Comparison of ENCODE assay signal across 18 cellular contexts in the genomic region with DNA sequence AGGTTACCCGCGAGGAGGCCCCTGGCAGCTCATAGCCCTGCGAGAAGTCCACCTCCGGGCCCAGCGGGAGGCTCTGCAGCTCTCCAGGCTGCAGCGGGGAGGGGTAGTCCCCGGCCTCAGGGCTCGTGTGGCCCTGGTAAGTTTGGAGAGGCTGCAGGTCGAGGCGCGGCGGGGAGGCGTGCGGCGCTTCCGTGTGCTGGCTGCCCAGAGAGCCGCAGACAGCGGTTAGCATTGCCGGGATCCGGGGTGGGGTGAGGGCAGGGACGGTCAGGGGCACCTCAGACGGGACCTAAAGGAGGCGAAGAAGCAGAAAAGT. TPM values are rescaled to one million over a fixed set of nuclear protein-coding genes. Genes with fewer than 3 reads are reported as not detected.
A peak's percentile ranks its signal among the peaks of the same experiment; 100 is the strongest.
DNase-seq lines count a peak whose midpoint lies in the region; TF ChIP-seq lines count a peak whose summit lies in the region.
"Had no signal": no experiment of that assay in that cellular context is flagged by ENCODE, and none has a peak within 500 bp of the region (broad histone marks: within the 10 kb centered on the region; RNA-seq: fewer than 3 reads in every experiment).

No MANE protein-coding gene starts in this region.

- H3K27ac ChIP-seq in PC-9 = no peak overlapping the region
- H3K27ac ChIP-seq: 22Rv1, RWPE1 had no signal

- peak overlapping the region; percentile 88 for H3K4me2 ChIP-seq in PC-9

- H3K4me3 Mint-ChIP-seq in Caco-2 (ENCODE audit: unreplicated experiment) (peak overlapping the region; percentile 90), neural crest cell (peak overlapping the region; percentile 38)
- H3K4me3 Mint-ChIP-seq in activated CD4-positive, alpha-beta T cell treated with anti-CD3 and anti-CD28 coated beads, Interleukin-2, amount 10 ng/mL, durations not matched to agents 24 days and 14 days = no peak overlapping the region
- H3K4me3 Mint-ChIP-seq: CD4-positive, alpha-beta memory T cell had no signal

- POLR2A ChIA-PET in Caco-2 (lab: Charles Lee) = no interaction called here
- POLR2A ChIA-PET in PC-9 (lab: Charles Lee; ENCODE audit: unreplicated experiment) = no interaction called here

- peaks cover 8% of the 10 kb centered on the region; the same call in 1 of the 2 replicates for H4K20me1 ChIP-seq in PC-9 (ENCODE audit: insufficient read depth)

- H3K27me3 Mint-ChIP-seq in Caco-2 (ENCODE audit: insufficient read depth, unreplicated experiment) (no peaks in the 10 kb centered on the region), neural crest cell (ENCODE audit: low read depth) (peaks cover 94% of the 10 kb centered on the region)
- peaks cover 75% of the 10 kb centered on the region for H3K27me3 Mint-ChIP-seq in activated CD4-positive, alpha-beta T cell treated with anti-CD3 and anti-CD28 coated beads, Interleukin-2, amount 10 ng/mL, durations not matched to agents 24 days and 14 days

- peaks cover 36% of the 10 kb centered on the region for H3F3A ChIP-seq in PC-9 (ENCODE audit: insufficient read depth, low read depth)

- H3K4me3 ChIP-seq in Caco-2 (ENCODE audit: low read depth, low read length) (no peak overlapping the region), PC-9 (peak overlapping the region; percentile 72; the same call in 1 of the 2 replicates), iPS-15b (ENCODE audit: low read depth, low read length) (peak overlapping the region; percentile 61)

- no TSS peak for BruUV-seq in Caco-2 (replicated peaks; lab: Mats Ljungman, UMichigan)
- no TSS peak for BruUV-seq in PC-9 (replicated peaks; lab: Mats Ljungman, UMichigan)

- CTCF ChIA-PET in Caco-2 (lab: Charles Lee) = interaction anchor here (0.5 to 14.0 kb wide), 9 partner anchors 9 to 305 kb away, joined by 3 to 904 read pairs (median 4); partner anchors contain the start of genes LRRC46, MRPL10 and SP2
- CTCF ChIA-PET in PC-9 (lab: Charles Lee) = no interaction called here

- no peak overlapping the region for H2AFZ ChIP-seq in PC-9

- H3K36me3 Mint-ChIP-seq in Caco-2 (ENCODE audit: insufficient read depth, unreplicated experiment) = peaks cover 27% of the 10 kb centered on the region
- H3K36me3 Mint-ChIP-seq in neural crest cell (ENCODE audit: low read depth) = no peaks in the 10 kb centered on the region
- H3K36me3 Mint-ChIP-seq in activated CD4-positive, alpha-beta T cell treated with anti-CD3 and anti-CD28 coated beads, Interleukin-2, amount 10 ng/mL, durations not matched to agents 24 days and 14 days (ENCODE audit: low read depth) = no peaks in the 10 kb centered on the region
- H3K36me3 Mint-ChIP-seq: CD4-positive, alpha-beta memory T cell had no signal

- no peaks in the 10 kb centered on the region for H3K27me3 ChIP-seq in Caco-2 (replicated peaks; ENCODE audit: control insufficient read depth, insufficient read depth, low read length)
- H3K27me3 ChIP-seq in PC-9 (ENCODE audit: insufficient read depth, low read depth) = no peaks in the 10 kb centered on the region
- peaks cover 81% of the 10 kb centered on the region for H3K27me3 ChIP-seq in iPS-15b (ENCODE audit: control insufficient read depth, insufficient read depth, low read length)

- H3K79me2 ChIP-seq in PC-9 (ENCODE audit: low read depth) = peaks cover 60% of the 10 kb centered on the region

- H3K27ac Mint-ChIP-seq in Caco-2 (ENCODE audit: unreplicated experiment) (no peak overlapping the region), neural crest cell (ENCODE audit: unreplicated experiment) (no peak overlapping the region)
- no peak overlapping the region for H3K27ac Mint-ChIP-seq in activated CD4-positive, alpha-beta T cell treated with anti-CD3 and anti-CD28 coated beads, Interleukin-2, amount 10 ng/mL, durations not matched to agents 24 days and 14 days
- H3K27ac Mint-ChIP-seq: CD4-positive, alpha-beta memory T cell had no signal

- H3K36me3 ChIP-seq in Caco-2 (ENCODE audit: control insufficient read depth, insufficient read depth, low read length) = no peaks in the 10 kb centered on the region
- peaks cover 10% of the 10 kb centered on the region; the same call in 1 of the 2 replicates for H3K36me3 ChIP-seq in PC-9 (ENCODE audit: low read depth)
- H3K36me3 ChIP-seq in iPS-15b (ENCODE audit: control insufficient read depth, insufficient read depth, low read length) = no peaks in the 10 kb centered on the region
- H3K36me3 ChIP-seq: BE2C had no signal

- in situ Hi-C loops in KBM-7 (cut with MboI; ENCODE audit: low pct_unique_long_range_greater_than_20kb, low sequenced_read_pairs) = loop anchor here (10.0 to 25.0 kb wide), 2 partner anchors 47 to 114 kb away; partner anchors contain the start of genes CDK5RAP3, PRR15L and SP2

- TF ChIP-seq CTCF in Caco-2 (IDR thresholded peaks at IDR 0.05; ENCODE audit: insufficient read depth in 1 of 2, low read depth in 1 of 2, low read length in 1 of 2, severe bottlenecking in 1 of 2, unreplicated experiment in 1 of 2) = no peak
- no peak for TF ChIP-seq CTCF in PC-9 (conservative IDR thresholded peaks at IDR 0.05)
- TF ChIP-seq CTCF in neural crest cell (conservative IDR thresholded peaks at IDR 0.05) = no peak

- H3K9me3 ChIP-seq in Caco-2 = no peaks in the 10 kb centered on the region
- no peaks in the 10 kb centered on the region for H3K9me3 ChIP-seq in PC-9 (ENCODE audit: insufficient read depth, low read depth)
- H3K9me3 ChIP-seq in iPS-15b (ENCODE audit: control insufficient read depth, insufficient read depth, low read length) = no peaks in the 10 kb centered on the region
- H3K9me3 ChIP-seq: BE2C had no signal

- H3K9me3 Mint-ChIP-seq in Caco-2 (ENCODE audit: unreplicated experiment) (no peaks in the 10 kb centered on the region), neural crest cell (no peaks in the 10 kb centered on the region)
- no peaks in the 10 kb centered on the region for H3K9me3 Mint-ChIP-seq in activated CD4-positive, alpha-beta T cell treated with anti-CD3 and anti-CD28 coated beads, Interleukin-2, amount 10 ng/mL, durations not matched to agents 24 days and 14 days
- H3K9me3 Mint-ChIP-seq: CD4-positive, alpha-beta memory T cell had no signal

- no peak overlapping the region for H3K9ac ChIP-seq in iPS-15b (ENCODE audit: low read depth, low read length)

- intact Hi-C loops in Caco-2 (cut with micrococcal nuclease; ENCODE audit: unreplicated experiment) = no loop called here
- intact Hi-C loops in PC-9 (cut with micrococcal nuclease; ENCODE audit: unreplicated experiment) = no loop called here
- intact Hi-C loops in activated CD4-positive, alpha-beta T cell treated with anti-CD3 and anti-CD28 coated beads, Interleukin-2, amount 10 ng/mL, durations not matched to agents 24 days and 14 days (cut with micrococcal nuclease) = no loop called here

- H3K4me1 Mint-ChIP-seq in Caco-2 (ENCODE audit: low read depth, unreplicated experiment) = peaks cover 38% of the 10 kb centered on the region
- H3K4me1 Mint-ChIP-seq in neural crest cell = peaks cover 23% of the 10 kb centered on the region
- peaks cover 20% of the 10 kb centered on the region for H3K4me1 Mint-ChIP-seq in activated CD4-positive, alpha-beta T cell treated with anti-CD3 and anti-CD28 coated beads, Interleukin-2, amount 10 ng/mL, durations not matched to agents 24 days and 14 days

- H3K9me2 ChIP-seq in PC-9 (ENCODE audit: insufficient read depth) = no peaks in the 10 kb centered on the region

- no peak for DNase-seq in Caco-2
- DNase-seq in PC-9 = no peak
- DNase-seq in neural crest cell (ENCODE audit: low read depth, low spot score) = no peak
- no peak for DNase-seq in activated CD4-positive, alpha-beta T cell treated with anti-CD3 and anti-CD28 coated beads, Interleukin-2, amount 10 ng/mL, durations not matched to agents 24 days and 14 days
- no peak for DNase-seq in KBM-7
- no peak for DNase-seq in COR-L47 (lab: John Stamatoyannopoulos, UW)
- no peak for DNase-seq in NCI-H1930 (lab: John Stamatoyannopoulos, UW)
- DNase-seq: BE2C; CD4-positive, alpha-beta memory T cell; DMS79 treated with DMSO at 0.1 percent for 48 hours; IMR-90; NCI-H187; NCI-H446 treated with DMSO at 0.1 percent for 48 hours; OCI-M1 had no signal

- H3K4me1 ChIP-seq in Caco-2 = peaks cover 32% of the 10 kb centered on the region
- peaks cover 61% of the 10 kb centered on the region for H3K4me1 ChIP-seq in PC-9 (replicated peaks; ENCODE audit: insufficient read depth)
- H3K4me1 ChIP-seq in iPS-15b (ENCODE audit: control insufficient read depth, insufficient read depth, low read length) = peaks cover 20% of the 10 kb centered on the region

RNA-seq across cellular contexts. Expression of gene SP6, which starts 2.8 kb away (rescaled TPM):
- 20.6 and 25.0 TPM in 2 replicates for total RNA-seq in Caco-2 (2022)
- total RNA-seq in PC-9 (2021) = 13.3 and 14.9 TPM in 2 replicates
- 0.16 and 0.25 TPM in 2 replicates for total RNA-seq in neural crest cell
- 0.05 TPM in 2 replicates for total RNA-seq in activated CD4-positive, alpha-beta T cell treated with anti-CD3 and anti-CD28 coated beads, Interleukin-2, amount 10 ng/mL, durations not matched to agents 24 days and 14 days
- total RNA-seq: CD4-positive, alpha-beta memory T cell; LHCN-M2 had no signal

RNA-seq across cellular contexts. Expression of gene SCRN2, which starts 7.1 kb away (rescaled TPM):
- total RNA-seq in Caco-2 (2022) = 73.6 and 80.8 TPM in 2 replicates
- total RNA-seq in PC-9 (2021) = 31.7 and 43.9 TPM in 2 replicates
- total RNA-seq in neural crest cell = 32.7 and 37.8 TPM in 2 replicates
- 24.3 and 24.8 TPM in 2 replicates for total RNA-seq in activated CD4-positive, alpha-beta T cell treated with anti-CD3 and anti-CD28 coated beads, Interleukin-2, amount 10 ng/mL, durations not matched to agents 24 days and 14 days

RNA-seq across cellular contexts. Expression of gene LRRC46, which starts 16.7 kb away (rescaled TPM):
- total RNA-seq in Caco-2 (2022) (1.4 and 2.3 TPM in 2 replicates), PC-9 (2021) (1.5 and 1.9 TPM in 2 replicates), neural crest cell (0.84 and 1.4 TPM in 2 replicates)
- total RNA-seq in activated CD4-positive, alpha-beta T cell treated with anti-CD3 and anti-CD28 coated beads, Interleukin-2, amount 10 ng/mL, durations not matched to agents 24 days and 14 days = 0.33 and 0.44 TPM in 2 replicates
- total RNA-seq: IMR-90 had no signal

RNA-seq across cellular contexts. Expression of gene MRPL10, which starts 16.8 kb away (rescaled TPM):
- total RNA-seq in Caco-2 (2022) (159 and 162 TPM in 2 replicates), PC-9 (2021) (50.1 and 63.8 TPM in 2 replicates), neural crest cell (50.0 and 55.3 TPM in 2 replicates)
- 55.0 and 58.3 TPM in 2 replicates for total RNA-seq in activated CD4-positive, alpha-beta T cell treated with anti-CD3 and anti-CD28 coated beads, Interleukin-2, amount 10 ng/mL, durations not matched to agents 24 days and 14 days

RNA-seq across cellular contexts. Expression of gene OSBPL7, which starts 26.6 kb away (rescaled TPM):
- total RNA-seq in Caco-2 (2022) = 46.8 and 48.3 TPM in 2 replicates
- total RNA-seq in PC-9 (2021) = 32.2 and 35.9 TPM in 2 replicates
- total RNA-seq in neural crest cell = 14.3 and 14.6 TPM in 2 replicates
- total RNA-seq in activated CD4-positive, alpha-beta T cell treated with anti-CD3 and anti-CD28 coated beads, Interleukin-2, amount 10 ng/mL, durations not matched to agents 24 days and 14 days = 18.1 and 18.4 TPM in 2 replicates

Comparison
In these comparisons a context has a peak if more than half of its experiments do, and no peak if none do; other contexts are left out.
1. RNA of gene SP6, which starts 2.8 kb away (total RNA-seq): 20.6 to 25.0 TPM in Caco-2 and 13.3 to 14.9 TPM in PC-9; 0.16 to 0.25 TPM in neural crest cell and 0.05 TPM in activated CD4-positive, alpha-beta T cell treated with anti-CD3 and anti-CD28 coated beads, Interleukin-2, amount 10 ng/mL, durations not matched to agents 24 days and 14 days; every median in the first group is over 10 times any median in the second.